In genomic region chr14:67572608-67573007, GRCh38 we compare ENCODE assay signal across 1 cellular context.
TF ChIP-seq lines count a peak whose summit lies in the region.

No MANE protein-coding gene starts in this region.

TF ChIP-seq in HepG2, 621 proteins besides CTCF, POLR2A, EP300 and RAD21:
- TF ChIP-seq ZNF629 (CRISPR knock-in tag; conservative IDR thresholded peaks at IDR 0.05), result peak; percentile 54; the same call in 1 of the 2 replicates
- no peak for TF ChIP-seq KLF12 (CRISPR knock-in tag; IDR thresholded peaks at IDR 0.05; ENCODE audit: borderline replicate concordance)
